ENCODE assay signal across 2 cellular contexts in the genomic region with DNA sequence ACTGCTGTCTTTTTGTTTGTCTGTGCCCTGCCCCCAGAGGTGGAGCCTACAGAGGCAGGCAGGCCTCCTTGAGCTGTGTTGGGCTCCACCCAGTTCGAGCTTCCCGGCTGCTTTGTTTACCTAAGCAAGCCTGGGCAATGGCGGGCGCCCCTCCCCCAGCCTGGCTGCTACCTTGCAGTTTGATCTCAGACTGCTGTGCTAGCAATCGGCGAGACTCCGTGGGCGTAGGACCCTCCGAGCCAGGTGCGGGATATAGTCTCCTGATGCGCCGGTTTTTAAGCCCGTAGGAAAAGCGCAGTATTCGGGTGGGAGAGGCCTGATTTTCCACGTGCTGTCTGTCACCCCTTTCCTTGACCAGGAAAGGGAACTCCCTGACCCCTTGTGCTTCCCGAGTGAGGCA.
TF ChIP-seq lines count a peak whose summit lies in the region.

No MANE protein-coding gene starts in this region.

TF ChIP-seq in WTC11, 78 proteins besides CTCF, POLR2A, EP300 and RAD21 (continued from another document):
- 0 out of 2 replicates have a peak, but pooled peaks have one; percentile 39 for TF ChIP-seq FOXP4 (CRISPR knock-in tag; IDR thresholded peaks at IDR 0.05)
- TF ChIP-seq KAT7 (CRISPR knock-in tag; IDR thresholded peaks at IDR 0.05; ENCODE audit: borderline replicate concordance) = 0 out of 2 replicates have a peak, but pooled peaks have one; percentile 48
- peak; percentile 38; the same call in 1 of the 2 replicates for TF ChIP-seq FOXP1 (CRISPR knock-in tag; IDR thresholded peaks at IDR 0.05; ENCODE audit: borderline replicate concordance)

TF ChIP-seq in HepG2, 621 proteins besides CTCF, POLR2A, EP300 and RAD21:
- TF ChIP-seq ZNF281 (CRISPR knock-in tag; IDR thresholded peaks at IDR 0.05; ENCODE audit: borderline replicate concordance) (peak; percentile 64), FOXA3 (CRISPR knock-in tag; IDR thresholded peaks at IDR 0.05) (peak; percentile 30; the same call in 1 of the 2 replicates)
